9 cellular contexts compared by ENCODE assay signal in genomic region chr20:6769953-6770831, GRCh38. TPM values are rescaled to one million over a fixed set of nuclear protein-coding genes. Genes with fewer than 3 reads are reported as not detected.
DNase-seq lines count a peak whose midpoint lies in the region; ATAC-seq, FAIRE-seq and TF ChIP-seq lines count a peak whose summit lies in the region.
"Had no signal": no experiment of that assay in that cellular context is flagged by ENCODE, and none has a peak within 500 bp of the region (broad histone marks: within the 10 kb centered on the region; RNA-seq: fewer than 3 reads in every experiment).

No MANE protein-coding gene starts in this region.

- peak; percentile 42 for DNase-seq in NB4 (ENCODE audit: low read depth)
- peak; percentile 25 for DNase-seq in fibroblast of villous mesenchyme (ENCODE audit: low read depth)
- DNase-seq in GDM1 (lab: John Stamatoyannopoulos, UW) = no peak
- DNase-seq in NCI-H187 treated with DMSO at 0.1 percent for 48 hours (lab: John Stamatoyannopoulos, UW) = no peak
- no peak for DNase-seq in HTR-8/SVneo (ENCODE audit: insufficient read length, low spot score)

- no peaks in the 10 kb centered on the region for H3K9me3 ChIP-seq in muscle layer of duodenum (ENCODE audit: control insufficient read depth in 1 of 2, low read length in 2 of 2)

- H3K27ac ChIP-seq in 22Rv1 (0 out of 2 replicates have a peak overlapping the region, but pooled peaks have one; percentile 60), muscle layer of duodenum (ENCODE audit: low read length) (no peak overlapping the region)

- TF ChIP-seq POLR2A in NB4 (IDR thresholded peaks at IDR 0.05; ENCODE audit: extremely low read depth, insufficient read length) = no peak

- peak overlapping the region; percentile 65 for H3K4me3 ChIP-seq in NB4 (ENCODE audit: low read depth, low read length)
- H3K4me3 ChIP-seq in fibroblast of villous mesenchyme (ENCODE audit: low read depth, low read length) = peak overlapping the region; percentile 67
- peak overlapping the region; percentile 76 to 88 for H3K4me3 ChIP-seq in muscle layer of duodenum (ENCODE audit: low read depth in 1 of 2, low read length in 2 of 2)

- no peaks in the 10 kb centered on the region for H3K36me3 ChIP-seq in muscle layer of duodenum (ENCODE audit: control insufficient read depth in 1 of 2, insufficient read depth in 2 of 2, low read length in 2 of 2)

- no peak for TF ChIP-seq CTCF in 22Rv1 (IDR thresholded peaks at IDR 0.05)
- TF ChIP-seq CTCF in NB4 (IDR thresholded peaks at IDR 0.05; ENCODE audit: low read depth, low read length) = no peak
- TF ChIP-seq CTCF in fibroblast of villous mesenchyme (IDR thresholded peaks at IDR 0.05; ENCODE audit: insufficient read depth, low read depth, low read length) = no peak

- no peaks in the 10 kb centered on the region for H3K27me3 ChIP-seq in muscle layer of duodenum (ENCODE audit: low read depth, low read length)

- H3K4me1 ChIP-seq in muscle layer of duodenum (ENCODE audit: control insufficient read depth in 1 of 2, insufficient read depth in 2 of 2, low read length in 2 of 2) = peaks cover 0 to 20% of the 10 kb centered on the region in 2 donors

- ATAC-seq in HG02852 (IDR thresholded peaks at IDR 0.05; ENCODE audit: unreplicated experiment) = no peak

- FAIRE-seq in HTR-8/SVneo (lab: Jason Lieb, UNC) = no peak
- FAIRE-seq: G401.6 had no signal

RNA-seq across cellular contexts. Expression of gene BMP2, which starts 2.7 kb away (rescaled TPM):
- 4.3 and 19.3 TPM in 2 replicates for total RNA-seq in fibroblast of villous mesenchyme

Comparison
In these comparisons a context has a peak if more than half of its experiments do, and no peak if none do; other contexts are left out.
1. DNase-seq: peak in NB4 (single experiment) and fibroblast of villous mesenchyme (single experiment); none in GDM1 (single experiment), NCI-H187 treated with DMSO at 0.1 percent for 48 hours (single experiment) and HTR-8/SVneo (single experiment).
2. Peak in every context shown above with its lines, with median percentiles within 50 percentile points of each other: H3K4me3 ChIP-seq.